33 cellular contexts compared by ENCODE assay signal in the genomic region with DNA sequence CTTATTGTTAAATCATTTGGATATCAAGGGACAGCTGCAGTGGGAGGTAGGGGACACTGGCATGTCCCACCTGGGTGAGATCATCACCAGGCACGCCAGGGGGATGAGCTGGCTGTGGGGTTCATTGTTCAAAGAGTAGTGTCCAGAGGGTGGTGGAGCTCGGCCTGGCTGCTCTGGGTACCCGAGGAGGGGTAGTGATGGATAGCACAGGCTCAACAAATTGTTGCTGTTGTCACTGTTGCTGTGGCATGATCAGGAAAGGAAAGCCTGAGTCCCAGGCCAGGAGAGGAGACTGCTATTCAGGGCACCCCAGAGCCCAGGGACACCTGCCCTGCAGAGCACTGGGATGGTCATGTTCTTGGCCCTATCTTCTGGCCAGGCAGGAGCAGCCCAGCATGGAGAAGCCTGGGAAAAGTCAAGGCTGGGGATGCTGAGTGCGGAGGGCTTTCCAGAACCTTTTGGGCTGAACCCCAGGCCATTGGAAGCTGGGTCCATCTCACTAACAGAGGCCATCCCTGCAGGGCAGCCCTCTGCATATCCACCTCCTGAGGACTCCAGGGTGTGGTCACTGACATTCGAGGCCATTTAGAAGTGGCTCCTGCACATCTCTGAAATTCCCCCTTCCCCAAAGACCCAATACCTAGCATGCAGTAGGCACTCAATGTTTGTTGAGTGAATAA. TPM values are rescaled to one million over a fixed set of nuclear protein-coding genes. Genes with fewer than 3 reads are reported as not detected.
"Had no signal": no experiment of that assay in that cellular context is flagged by ENCODE, and none has a peak within 500 bp of the region (broad histone marks: within the 10 kb centered on the region; RNA-seq: fewer than 3 reads in every experiment).

No MANE protein-coding gene starts in this region.

- H3K27me3 ChIP-seq: left lung, neural progenitor cell, ovary, right atrium auricular region, right lobe of liver, suprapubic skin, upper lobe of right lung had no signal

- H3K27ac Mint-ChIP-seq: immature natural killer cell; mesothelial cell of epicardium; naive B cell; natural killer cell; nephron progenitor cell; neural progenitor cell; progenitor cell of endocrine pancreas; stimulated activated naive CD8-positive, alpha-beta T cell treated with anti-CD3 and anti-CD28 coated beads, Interleukin-15, Interleukin-2, amounts not matched to agents 100 ng/mL and 50 ng/mL, for 24 hours had no signal

- H3K4me3 ChIP-seq: left lung, lower lobe of right lung, neural progenitor cell, ovary, right atrium auricular region, right lobe of liver, smooth muscle cell, suprapubic skin, thoracic aorta, tibial artery, upper lobe of right lung had no signal

- FAIRE-seq: islet of Langerhans, kidney, urothelium cell line had no signal

- H3K36me3 ChIP-seq: left lung, lower lobe of right lung, neural progenitor cell, ovary, right atrium auricular region, right lobe of liver, suprapubic skin, thoracic aorta, tibial artery, upper lobe of right lung had no signal

- H3K4me3 Mint-ChIP-seq: immature natural killer cell; mesothelial cell of epicardium; natural killer cell; nephron progenitor cell; neural progenitor cell; stimulated activated naive B cell treated with anti-CD40 and anti-IgM and Interleukin-4, amounts not matched to agents 10 μg/mL and 1 μg/mL and 100 μg/mL, for 72 hours; stimulated activated naive CD8-positive, alpha-beta T cell treated with anti-CD3 and anti-CD28 coated beads, Interleukin-15, Interleukin-2, amounts not matched to agents 100 ng/mL and 50 ng/mL, for 24 hours had no signal

- H3K36me3 Mint-ChIP-seq: immature natural killer cell; mesothelial cell of epicardium; naive B cell; natural killer cell; neural progenitor cell; stimulated activated naive B cell treated with anti-CD40 and anti-IgM and Interleukin-4, amounts not matched to agents 10 μg/mL and 1 μg/mL and 100 μg/mL, for 72 hours had no signal

- DNase-seq: hypothalamus; immature natural killer cell; kidney; left colon; left lung; lower lobe of right lung; mammary epithelial cell; mesenchymal stem cell; naive B cell; natural killer cell; nephron progenitor cell; ovary; right lobe of liver; stimulated activated CD4-positive, alpha-beta T cell treated with anti-CD3 and anti-CD28 coated beads, Interleukin-1b, Interleukin-23, amount 100 ng/mL, for 48 hours; stimulated activated CD4-positive, alpha-beta T cell treated with anti-CD3 and anti-CD28 coated beads, Interleukin-2, amount 100 ng/mL, for 48 hours; stimulated activated CD4-positive, alpha-beta T cell treated with anti-CD3 and anti-CD28 coated beads, Interleukin-4, amount 100 ng/mL, for 4 hours; stimulated activated CD8-positive, alpha-beta memory T cell treated with anti-CD3 and anti-CD28 coated beads, Interleukin-4, amount 100 ng/mL, for 48 hours; stimulated activated naive B cell treated with anti-CD40 and anti-IgM and Interleukin-4, amounts not matched to agents 10 μg/mL and 1 μg/mL and 100 μg/mL, for 72 hours; tibial artery; trophoblast cell; upper lobe of right lung had no signal

- ATAC-seq: left colon; left lung; lower lobe of right lung; natural killer cell; right lobe of liver; stimulated activated naive B cell treated with anti-CD40 and anti-IgM and Interleukin-4, amounts not matched to agents 10 μg/mL and 1 μg/mL and 100 μg/mL, for 72 hours; upper lobe of right lung had no signal

- H3K9me3 Mint-ChIP-seq: immature natural killer cell; mesothelial cell of epicardium; natural killer cell; nephron progenitor cell; neural progenitor cell; stimulated activated naive B cell treated with anti-CD40 and anti-IgM and Interleukin-4, amounts not matched to agents 10 μg/mL and 1 μg/mL and 100 μg/mL, for 72 hours; stimulated activated naive CD8-positive, alpha-beta T cell treated with anti-CD3 and anti-CD28 coated beads, Interleukin-15, Interleukin-2, amounts not matched to agents 100 ng/mL and 50 ng/mL, for 24 hours had no signal

- H3K4me1 Mint-ChIP-seq: immature natural killer cell; mesothelial cell of epicardium; naive B cell; natural killer cell; stimulated activated naive B cell treated with anti-CD40 and anti-IgM and Interleukin-4, amounts not matched to agents 10 μg/mL and 1 μg/mL and 100 μg/mL, for 72 hours had no signal

RNA-seq across cellular contexts. Expression of gene BEAN1, which starts 12.1 kb away (rescaled TPM):
- total RNA-seq: left colon, mononuclear cell, natural killer cell, progenitor cell of endocrine pancreas, skeletal muscle tissue had no signal
